ENCODE assay signal across 1 cellular context in the genomic region with DNA sequence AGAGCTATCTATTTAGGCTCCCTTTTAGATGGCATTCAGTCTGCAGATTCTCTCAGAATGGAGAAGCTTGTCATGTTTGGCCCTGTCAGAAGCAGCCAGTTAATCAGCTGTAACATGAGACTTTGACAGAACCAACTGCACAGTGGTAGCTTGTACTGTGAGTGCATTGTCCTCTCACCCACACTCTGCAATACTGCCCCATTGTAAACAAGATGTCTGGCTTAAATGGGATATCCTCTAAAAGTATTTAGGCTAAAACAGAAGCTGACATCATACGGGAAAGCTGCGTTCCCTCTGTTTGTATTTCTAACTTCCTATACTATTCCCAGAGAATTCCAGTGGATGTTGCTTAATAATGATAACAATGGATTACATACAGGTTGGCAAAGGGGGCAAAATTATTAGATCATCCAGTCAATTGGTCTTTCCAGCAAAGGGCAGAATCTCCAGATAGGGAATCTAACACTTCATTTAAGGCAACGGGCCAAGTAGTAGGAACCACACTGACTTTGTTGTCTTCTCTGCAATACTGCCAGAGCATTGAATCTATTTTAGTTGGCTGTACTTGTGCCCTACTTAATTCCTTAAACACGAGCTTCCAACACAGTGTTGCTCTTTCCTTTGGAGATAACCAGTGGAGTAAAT.
TF ChIP-seq lines count a peak whose summit lies in the region.

No MANE protein-coding gene starts in this region.

TF ChIP-seq in WTC11, 78 proteins besides CTCF, POLR2A, EP300 and RAD21 (continued from another document):
- TF ChIP-seq ELF4 (CRISPR knock-in tag; IDR thresholded peaks at IDR 0.05; ENCODE audit: low read depth) = no peak
- TF ChIP-seq EMX1 (CRISPR knock-in tag; IDR thresholded peaks at IDR 0.05) = no peak
